In genomic region chr6:168784426-168784825, GRCh38 we compare ENCODE assay signal across 29 cellular contexts.
"Had no signal": no experiment of that assay in that cellular context is flagged by ENCODE, and none has a peak within 500 bp of the region (broad histone marks: within the 10 kb centered on the region; RNA-seq: fewer than 3 reads in every experiment).

No MANE protein-coding gene starts in this region.

- H3K9me3 Mint-ChIP-seq: activated CD4-positive, alpha-beta T cell treated with anti-CD3 and anti-CD28 coated beads, Interleukin-2, amount 10 ng/mL, durations not matched to agents 7 days and 5 days; activated naive CD4-positive, alpha-beta T cell treated with anti-CD3 and anti-CD28 coated beads, Interleukin-2, amount 10 ng/mL, durations not matched to agents 7 days and 5 days; activated naive CD8-positive, alpha-beta T cell treated with anti-CD3 and anti-CD28 coated beads, Interleukin-2, amount 10 ng/mL, durations not matched to agents 7 days and 5 days; dendritic cell treated with granulocyte-macrophage colony-stimulating factor and Interleukin-4, amounts not matched to agents 40 ng/mL and 50 ng/mL, for 4 days; effector memory CD8-positive, alpha-beta T cell had no signal

- H3K4me3 ChIP-seq: ascending aorta, breast epithelium, cardiac muscle cell, coronary artery, dorsolateral prefrontal cortex had no signal

- H3K4me3 Mint-ChIP-seq: activated CD4-positive, alpha-beta memory T cell treated with anti-CD3 and anti-CD28 coated beads, Interleukin-2, amount 10 ng/mL, durations not matched to agents 7 days and 5 days; activated CD4-positive, alpha-beta T cell treated with anti-CD3 and anti-CD28 coated beads, Interleukin-2, amount 10 ng/mL, durations not matched to agents 7 days and 5 days; activated naive CD4-positive, alpha-beta T cell treated with anti-CD3 and anti-CD28 coated beads, Interleukin-2, amount 10 ng/mL, durations not matched to agents 7 days and 5 days; activated naive CD8-positive, alpha-beta T cell treated with anti-CD3 and anti-CD28 coated beads, Interleukin-2, amount 10 ng/mL, durations not matched to agents 7 days and 5 days; activated T-cell treated with anti-CD3 and anti-CD28 coated beads, Interleukin-2, amount 50 U/mL, for 24 hours; activated T-cell treated with anti-CD3 and anti-CD28 coated beads, Interleukin-2, amount 50 U/mL, for 72 hours; brain; dendritic cell treated with granulocyte-macrophage colony-stimulating factor and Interleukin-4, amounts not matched to agents 40 ng/mL and 50 ng/mL, for 4 days; effector memory CD8-positive, alpha-beta T cell had no signal

- H3K4me1 ChIP-seq: breast epithelium had no signal

- H3K27ac Mint-ChIP-seq: activated CD4-positive, alpha-beta memory T cell treated with anti-CD3 and anti-CD28 coated beads, Interleukin-2, amount 10 ng/mL, durations not matched to agents 7 days and 5 days; activated CD4-positive, alpha-beta T cell treated with anti-CD3 and anti-CD28 coated beads, Interleukin-2, amount 10 ng/mL, durations not matched to agents 7 days and 5 days; activated naive CD4-positive, alpha-beta T cell treated with anti-CD3 and anti-CD28 coated beads, Interleukin-2, amount 10 ng/mL, durations not matched to agents 7 days and 5 days; activated naive CD4-positive, alpha-beta T cell treated with anti-CD3 and anti-CD28 coated beads, Interleukin-2, amount 50 U/mL, for 72 hours; activated naive CD8-positive, alpha-beta T cell treated with anti-CD3 and anti-CD28 coated beads, Interleukin-2, amount 10 ng/mL, durations not matched to agents 7 days and 5 days; activated T-cell treated with anti-CD3 and anti-CD28 coated beads, Interleukin-2, amount 50 U/mL, for 24 hours; activated T-cell treated with anti-CD3 and anti-CD28 coated beads, Interleukin-2, amount 50 U/mL, for 72 hours; dendritic cell treated with granulocyte-macrophage colony-stimulating factor and Interleukin-4, amounts not matched to agents 40 ng/mL and 50 ng/mL, for 4 days; effector memory CD8-positive, alpha-beta T cell had no signal

- H3K4me1 Mint-ChIP-seq: activated CD4-positive, alpha-beta memory T cell treated with anti-CD3 and anti-CD28 coated beads, Interleukin-2, amount 10 ng/mL, durations not matched to agents 7 days and 5 days; activated CD4-positive, alpha-beta T cell treated with anti-CD3 and anti-CD28 coated beads, Interleukin-2, amount 10 ng/mL, durations not matched to agents 7 days and 5 days; activated naive CD4-positive, alpha-beta T cell treated with anti-CD3 and anti-CD28 coated beads, Interleukin-2, amount 10 ng/mL, durations not matched to agents 7 days and 5 days; activated naive CD8-positive, alpha-beta T cell treated with anti-CD3 and anti-CD28 coated beads, Interleukin-2, amount 10 ng/mL, durations not matched to agents 7 days and 5 days; brain had no signal

- DNase-seq: activated CD4-positive, alpha-beta memory T cell treated with anti-CD3 and anti-CD28 coated beads, Interleukin-2, amount 10 ng/mL, durations not matched to agents 7 days and 5 days; activated CD4-positive, alpha-beta T cell treated with anti-CD3 and anti-CD28 coated beads for 1 hour; activated CD4-positive, alpha-beta T cell treated with anti-CD3 and anti-CD28 coated beads for 4 hours; activated CD4-positive, alpha-beta T cell treated with anti-CD3 and anti-CD28 coated beads, Interleukin-2, amount 10 ng/mL, durations not matched to agents 7 days and 5 days; activated CD4-positive, alpha-beta T cell treated with anti-CD3 and anti-CD28 coated beads, Interleukin-2, amount 50 U/mL, for 4 hours; activated CD8-positive, alpha-beta memory T cell treated with anti-CD3 and anti-CD28 coated beads, Interleukin-2, amount 50 U/mL, for 48 hours; activated gamma-delta T cell; activated naive CD4-positive, alpha-beta T cell; activated naive CD4-positive, alpha-beta T cell treated with anti-CD3 and anti-CD28 coated beads, Interleukin-2, amount 10 ng/mL, durations not matched to agents 7 days and 5 days; activated naive CD8-positive, alpha-beta T cell treated with anti-CD3 and anti-CD28 coated beads, Interleukin-2, amount 10 ng/mL, durations not matched to agents 7 days and 5 days; activated T-cell treated with anti-CD3 and anti-CD28 coated beads for 4 hours; activated T-cell treated with anti-CD3 and anti-CD28 coated beads, Interleukin-2, amount 50 U/mL, for 24 hours; activated T-cell treated with anti-CD3 and anti-CD28 coated beads, Interleukin-2, amount 50 U/mL, for 72 hours; central memory CD4-positive, alpha-beta T cell; cerebellar nuclear complex; dorsolateral prefrontal cortex; effector CD4-positive, alpha-beta T cell; effector memory CD8-positive, alpha-beta T cell; foreskin fibroblast; head of caudate nucleus; T-helper 2 cell had no signal

- H3K27ac ChIP-seq: ascending aorta, breast epithelium, cardiac muscle cell, coronary artery, dorsolateral prefrontal cortex, epithelial cell of prostate had no signal

- H3K9me3 ChIP-seq: ascending aorta, breast epithelium had no signal

- H3K27me3 Mint-ChIP-seq: activated CD4-positive, alpha-beta memory T cell treated with anti-CD3 and anti-CD28 coated beads, Interleukin-2, amount 10 ng/mL, durations not matched to agents 7 days and 5 days; activated CD4-positive, alpha-beta T cell treated with anti-CD3 and anti-CD28 coated beads, Interleukin-2, amount 10 ng/mL, durations not matched to agents 7 days and 5 days; dendritic cell treated with granulocyte-macrophage colony-stimulating factor and Interleukin-4, amounts not matched to agents 40 ng/mL and 50 ng/mL, for 4 days had no signal

- H3K27me3 ChIP-seq: ascending aorta, breast epithelium, cardiac muscle cell had no signal

- H3K36me3 Mint-ChIP-seq: activated naive CD4-positive, alpha-beta T cell treated with anti-CD3 and anti-CD28 coated beads, Interleukin-2, amount 10 ng/mL, durations not matched to agents 7 days and 5 days; activated naive CD4-positive, alpha-beta T cell treated with anti-CD3 and anti-CD28 coated beads, Interleukin-2, amount 50 U/mL, for 72 hours; activated naive CD8-positive, alpha-beta T cell treated with anti-CD3 and anti-CD28 coated beads, Interleukin-2, amount 10 ng/mL, durations not matched to agents 7 days and 5 days; brain had no signal

- H3K36me3 ChIP-seq: ascending aorta, breast epithelium, cardiac muscle cell had no signal
